15 cellular contexts compared by ENCODE assay signal in the genomic region with DNA sequence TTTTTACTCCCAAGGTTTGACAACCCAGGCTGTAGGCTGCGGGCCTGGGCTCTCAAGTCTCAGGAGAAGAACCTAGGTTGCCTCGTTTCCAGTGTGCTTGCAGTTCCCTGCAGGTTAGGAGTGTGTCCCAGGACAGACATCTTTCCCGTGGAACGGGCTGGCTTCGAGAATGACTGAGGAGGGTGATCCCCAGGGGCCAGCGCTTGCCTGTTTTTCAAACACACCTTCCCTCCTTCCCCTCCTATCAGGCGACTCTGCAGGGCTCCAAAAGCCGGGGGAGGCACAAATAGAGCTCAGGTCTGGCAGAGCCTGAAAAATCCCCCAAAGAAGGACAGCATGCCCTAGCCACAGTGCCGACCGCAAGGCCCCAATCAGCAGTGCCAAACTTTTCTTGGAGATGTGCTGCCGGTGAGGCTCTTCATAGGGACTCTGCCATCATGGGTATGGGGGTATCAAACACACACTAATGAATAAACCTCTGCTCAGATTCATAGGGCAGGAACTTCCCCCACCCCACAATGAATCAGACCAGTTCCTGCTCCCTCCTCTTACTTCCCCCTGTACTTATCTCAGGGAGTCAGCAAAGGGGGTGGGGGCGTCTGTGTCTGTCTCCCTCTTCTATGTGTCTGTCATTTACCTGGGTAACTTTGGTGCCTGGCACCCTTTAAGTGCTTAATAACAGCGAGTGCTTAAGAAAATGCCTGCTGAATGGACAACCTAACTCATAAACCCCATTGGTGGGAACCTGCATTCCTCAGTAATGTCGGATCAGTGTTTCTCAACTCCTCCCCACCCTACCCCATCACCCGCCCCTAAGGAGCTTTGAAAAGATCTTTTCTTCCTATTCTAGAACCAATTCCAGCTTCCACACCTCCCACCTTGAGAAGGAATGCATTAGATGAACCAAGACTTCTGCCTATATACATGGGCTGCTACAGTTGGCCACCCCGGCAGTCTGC. TPM values are rescaled to one million over a fixed set of nuclear protein-coding genes. Genes with fewer than 3 reads are reported as not detected.
DNase-seq lines count a peak whose midpoint lies in the region; ATAC-seq and TF ChIP-seq lines count a peak whose summit lies in the region.
"Had no signal": no experiment of that assay in that cellular context is flagged by ENCODE, and none has a peak within 500 bp of the region (broad histone marks: within the 10 kb centered on the region; RNA-seq: fewer than 3 reads in every experiment).

No MANE protein-coding gene starts in this region.

- H3K4me3 ChIP-seq in cardiac muscle cell (peak overlapping the region; percentile 60), heart right ventricle (no peak overlapping the region), iPS-18a (ENCODE audit: low read length) (peak overlapping the region; percentile 61)
- H3K4me3 ChIP-seq: gastrocnemius medialis, mucosa of descending colon, thoracic aorta had no signal

- DNase-seq in cardiac muscle cell (ENCODE audit: low read depth in 1 of 2, low spot score in 1 of 2): peak; percentile 39 to 43
- DNase-seq in heart right ventricle: no peak
- DNase-seq in type B pancreatic cell (ENCODE audit: extremely low spot score, unreplicated experiment): no peak
- no peak for DNase-seq in glutamatergic neuron
- DNase-seq in head of caudate nucleus: no peak
- DNase-seq: activated CD4-positive, CD25-positive, alpha-beta regulatory T cell treated with anti-CD3 and anti-CD28 coated beads, Interleukin-2, amount 50 U/mL, for 72 hours; gastrocnemius medialis; mucosa of descending colon; NCI-H2029; stimulated activated CD4-positive, alpha-beta T cell treated with anti-CD3 and anti-CD28 coated beads, Interleukin-2, amount 100 ng/mL, for 24 hours had no signal

- peaks cover 5% of the 10 kb centered on the region for H3K27me3 ChIP-seq in cardiac muscle cell
- H3K27me3 ChIP-seq in heart right ventricle: peaks cover 15 to 81% (median 66%) of the 10 kb centered on the region in 7 donors
- H3K27me3 ChIP-seq in iPS-18a (ENCODE audit: control insufficient read depth, insufficient read depth, low read length): peaks cover 52% of the 10 kb centered on the region

- H3K9me3 Mint-ChIP-seq in activated T-helper 17 cell treated with anti-CD3 and anti-CD28 coated beads, Interleukin-2, amount 50 U/mL, for 72 hours: no peaks in the 10 kb centered on the region
- H3K9me3 Mint-ChIP-seq in type B pancreatic cell (no peaks in the 10 kb centered on the region), glutamatergic neuron (ENCODE audit: unreplicated experiment) (peaks cover 11% of the 10 kb centered on the region)

- H3K27ac Mint-ChIP-seq in activated T-helper 17 cell treated with anti-CD3 and anti-CD28 coated beads, Interleukin-2, amount 50 U/mL, for 72 hours: no peak overlapping the region
- peak overlapping the region; percentile 92 for H3K27ac Mint-ChIP-seq in type B pancreatic cell
- no peak overlapping the region for H3K27ac Mint-ChIP-seq in glutamatergic neuron (ENCODE audit: unreplicated experiment)
- H3K27ac Mint-ChIP-seq: CD14-positive monocyte had no signal

- no peak overlapping the region for H3K9ac ChIP-seq in iPS-18a (ENCODE audit: low read length)

- peak overlapping the region; percentile 10 for H3K4me3 Mint-ChIP-seq in activated T-helper 17 cell treated with anti-CD3 and anti-CD28 coated beads, Interleukin-2, amount 50 U/mL, for 72 hours
- peak overlapping the region; percentile 87 for H3K4me3 Mint-ChIP-seq in type B pancreatic cell
- H3K4me3 Mint-ChIP-seq in glutamatergic neuron (ENCODE audit: unreplicated experiment): no peak overlapping the region

- H3K36me3 ChIP-seq in cardiac muscle cell (no peaks in the 10 kb centered on the region), heart right ventricle (no peaks in the 10 kb centered on the region), iPS-18a (ENCODE audit: control insufficient read depth, low read depth, low read length) (no peaks in the 10 kb centered on the region)
- H3K36me3 ChIP-seq: gastrocnemius medialis, thoracic aorta had no signal

- intact Hi-C loops in heart right ventricle (cut with DNase I) (no loop called here), head of caudate nucleus (cut with DNase I) (no loop called here)

- H3K36me3 Mint-ChIP-seq in activated T-helper 17 cell treated with anti-CD3 and anti-CD28 coated beads, Interleukin-2, amount 50 U/mL, for 72 hours (ENCODE audit: low read depth): peaks cover 6% of the 10 kb centered on the region
- H3K36me3 Mint-ChIP-seq in type B pancreatic cell (peaks cover 25% of the 10 kb centered on the region), glutamatergic neuron (ENCODE audit: unreplicated experiment) (no peaks in the 10 kb centered on the region)
- H3K36me3 Mint-ChIP-seq: CD14-positive monocyte had no signal

- H3K9me3 ChIP-seq in cardiac muscle cell (ENCODE audit: low read depth) (no peaks in the 10 kb centered on the region), heart right ventricle (no peaks in the 10 kb centered on the region), iPS-18a (ENCODE audit: control insufficient read depth, low read depth, low read length) (no peaks in the 10 kb centered on the region)
- H3K9me3 ChIP-seq: gastrocnemius medialis, mucosa of descending colon, thoracic aorta had no signal

- ATAC-seq in heart right ventricle (no peak), HG02759 (IDR thresholded peaks at IDR 0.05; ENCODE audit: unreplicated experiment) (no peak)
- ATAC-seq in activated T-helper 17 cell treated with anti-CD3 and anti-CD28 coated beads, Interleukin-2, amount 50 U/mL, for 72 hours (replicated peaks): no peak
- ATAC-seq: gastrocnemius medialis had no signal

- no peaks in the 10 kb centered on the region for H3K4me1 Mint-ChIP-seq in activated T-helper 17 cell treated with anti-CD3 and anti-CD28 coated beads, Interleukin-2, amount 50 U/mL, for 72 hours
- peaks cover 30% of the 10 kb centered on the region for H3K4me1 Mint-ChIP-seq in type B pancreatic cell (ENCODE audit: unreplicated experiment)
- H3K4me1 Mint-ChIP-seq in glutamatergic neuron (ENCODE audit: low read depth, unreplicated experiment): peaks cover 5% of the 10 kb centered on the region

- TF ChIP-seq CTCF in cardiac muscle cell (IDR thresholded peaks at IDR 0.05; ENCODE audit: low read depth, low read length): no peak
- TF ChIP-seq CTCF in heart right ventricle (IDR thresholded peaks at IDR 0.05): no peak
- no peak for TF ChIP-seq CTCF in type B pancreatic cell (conservative IDR thresholded peaks at IDR 0.05)
- no peak for TF ChIP-seq CTCF in glutamatergic neuron (IDR thresholded peaks at IDR 0.05; ENCODE audit: partially characterized antibody, unreplicated experiment)

- H3K27me3 Mint-ChIP-seq in activated T-helper 17 cell treated with anti-CD3 and anti-CD28 coated beads, Interleukin-2, amount 50 U/mL, for 72 hours: peaks cover 52% of the 10 kb centered on the region
- H3K27me3 Mint-ChIP-seq in type B pancreatic cell (peaks cover 24% of the 10 kb centered on the region), glutamatergic neuron (ENCODE audit: unreplicated experiment) (peaks cover 27% of the 10 kb centered on the region)

- H3K4me1 ChIP-seq in cardiac muscle cell (ENCODE audit: low read depth) (peaks cover 33% of the 10 kb centered on the region), heart right ventricle (peaks cover 2 to 17% (median 14%) of the 10 kb centered on the region in 9 donors), iPS-18a (ENCODE audit: control insufficient read depth, low read depth, low read length) (peaks cover 31% of the 10 kb centered on the region)

- H3K27ac ChIP-seq in cardiac muscle cell: no peak overlapping the region
- no peak overlapping the region for H3K27ac ChIP-seq in heart right ventricle
- H3K27ac ChIP-seq in iPS-18a (ENCODE audit: low read length): no peak overlapping the region
- H3K27ac ChIP-seq: gastrocnemius medialis, thoracic aorta had no signal

- 38 to 43% methylated on average over 16 of the region's 16 CpGs for WGBS in heart right ventricle, 2 donors

RNA-seq across cellular contexts. Expression of a gene that starts 1.6 kb away (rescaled TPM):
- total RNA-seq in cardiac muscle cell (72.0 and 129 TPM in 2 replicates), heart right ventricle (under 1 TPM in 7 of 10 donors, not detected in 3; 0.15 to 0.56 (median 0.31) TPM), type B pancreatic cell (ENCODE audit: low replicate concordance) (78.8 and 238 TPM in 2 replicates), glutamatergic neuron (ENCODE audit: unreplicated experiment) (3.6 TPM)
- polyA plus RNA-seq in cardiac muscle cell (34.1 and 60.1 TPM in 2 replicates), heart right ventricle (under 1 TPM in 1 of 2 donors, not detected in 1; 0.99 TPM)
- under 1 TPM; 0.28 to 0.42 TPM for total RNA-seq in activated T-helper 17 cell treated with anti-CD3 and anti-CD28 coated beads, Interleukin-2, amount 50 U/mL, for 72 hours
- total RNA-seq: gastrocnemius medialis had no signal
- polyA plus RNA-seq: CD14-positive monocyte had no signal

Comparison
In these comparisons a context has a peak if more than half of its experiments do, and no peak if none do; other contexts are left out.
1. DNase-seq: peak in cardiac muscle cell (2 of 2); none in heart right ventricle (0 of 2), type B pancreatic cell (single experiment), glutamatergic neuron (single experiment) and head of caudate nucleus (0 of 42).
2. H3K4me3 ChIP-seq: peak in cardiac muscle cell (single experiment) and iPS-18a (single experiment); none in heart right ventricle (0 of 10).
3. RNA of a gene that starts 1.6 kb away (total RNA-seq): 78.8 to 238 TPM in type B pancreatic cell and 72.0 to 129 TPM in cardiac muscle cell; 3.6 TPM in glutamatergic neuron (single experiment), 0.28 to 0.42 TPM in activated T-helper 17 cell treated with anti-CD3 and anti-CD28 coated beads, Interleukin-2, amount 50 U/mL, for 72 hours and 0.15 to 0.56 TPM in heart right ventricle; every median in the first group is over 10 times any median in the second.